In the genomic region with DNA sequence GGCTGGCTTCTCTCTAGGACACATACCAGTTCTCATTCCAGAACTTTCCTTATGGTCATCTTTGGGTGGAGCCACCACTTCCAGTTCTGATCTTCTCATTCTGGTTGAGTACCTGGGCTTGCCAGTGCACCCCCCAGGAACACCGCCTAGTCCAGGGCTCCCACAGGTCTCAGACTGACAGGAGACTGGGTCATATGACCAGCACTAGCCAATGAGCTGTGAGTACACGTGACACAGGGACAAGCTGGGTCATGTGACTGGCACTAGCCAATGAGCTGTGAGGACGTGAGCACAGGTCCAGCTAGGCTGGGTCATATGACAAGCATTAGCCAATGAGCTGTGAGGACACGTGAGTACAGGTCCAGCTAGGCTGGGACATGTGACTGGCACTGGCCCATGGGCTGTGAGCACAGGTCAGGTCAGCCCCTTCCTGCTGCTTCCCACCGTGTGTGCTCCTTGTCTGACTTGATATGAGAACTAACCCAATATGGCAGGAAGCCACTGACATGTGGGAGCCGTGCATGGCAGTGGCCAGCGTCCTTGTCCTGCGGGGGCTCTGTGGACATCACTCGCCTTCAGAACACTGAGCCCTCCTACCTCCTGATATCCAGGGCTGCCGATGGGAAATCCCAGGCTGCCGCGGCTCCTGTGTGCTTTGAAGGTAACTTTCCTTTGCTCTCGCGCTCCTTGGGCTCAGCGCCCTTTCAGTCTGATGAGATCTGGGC, we compare ENCODE assay signal across 1 cellular context.
TF ChIP-seq lines count a peak whose summit lies in the region.

No MANE protein-coding gene starts in this region.

TF ChIP-seq in K562, 482 proteins besides CTCF, POLR2A, EP300 and RAD21 (continues in another document):
- no peak for TF ChIP-seq DPF2 (IDR thresholded peaks at IDR 0.05)
- no peak for TF ChIP-seq RFX5 (IDR thresholded peaks at IDR 0.05; ENCODE audit: low read depth, low read length)
- no peak for TF ChIP-seq TFAM (CRISPR knock-in tag; conservative IDR thresholded peaks at IDR 0.05)
- no peak for TF ChIP-seq ZNF217 (CRISPR knock-in tag; IDR thresholded peaks at IDR 0.05)
- no peak for TF ChIP-seq NR1H2 (CRISPR knock-in tag; IDR thresholded peaks at IDR 0.05)
- TF ChIP-seq MIER1 (IDR thresholded peaks at IDR 0.05; ENCODE audit: low read depth) = no peak
- no peak for TF ChIP-seq NR0B1 (IDR thresholded peaks at IDR 0.05; ENCODE audit: partially characterized antibody)
- TF ChIP-seq, protein P1, sequence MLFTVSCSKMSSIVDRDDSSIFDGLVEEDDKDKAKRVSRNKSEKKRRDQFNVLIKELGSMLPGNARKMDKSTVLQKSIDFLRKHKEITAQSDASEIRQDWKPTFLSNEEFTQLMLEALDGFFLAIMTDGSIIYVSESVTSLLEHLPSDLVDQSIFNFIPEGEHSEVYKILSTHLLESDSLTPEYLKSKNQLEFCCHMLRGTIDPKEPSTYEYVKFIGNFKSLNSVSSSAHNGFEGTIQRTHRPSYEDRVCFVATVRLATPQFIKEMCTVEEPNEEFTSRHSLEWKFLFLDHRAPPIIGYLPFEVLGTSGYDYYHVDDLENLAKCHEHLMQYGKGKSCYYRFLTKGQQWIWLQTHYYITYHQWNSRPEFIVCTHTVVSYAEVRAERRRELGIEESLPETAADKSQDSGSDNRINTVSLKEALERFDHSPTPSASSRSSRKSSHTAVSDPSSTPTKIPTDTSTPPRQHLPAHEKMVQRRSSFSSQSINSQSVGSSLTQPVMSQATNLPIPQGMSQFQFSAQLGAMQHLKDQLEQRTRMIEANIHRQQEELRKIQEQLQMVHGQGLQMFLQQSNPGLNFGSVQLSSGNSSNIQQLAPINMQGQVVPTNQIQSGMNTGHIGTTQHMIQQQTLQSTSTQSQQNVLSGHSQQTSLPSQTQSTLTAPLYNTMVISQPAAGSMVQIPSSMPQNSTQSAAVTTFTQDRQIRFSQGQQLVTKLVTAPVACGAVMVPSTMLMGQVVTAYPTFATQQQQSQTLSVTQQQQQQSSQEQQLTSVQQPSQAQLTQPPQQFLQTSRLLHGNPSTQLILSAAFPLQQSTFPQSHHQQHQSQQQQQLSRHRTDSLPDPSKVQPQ (CRISPR knock-in tag; IDR thresholded peaks at IDR 0.05; ENCODE audit: borderline replicate concordance) = peak; percentile 95
- TF ChIP-seq CREB3 (tag; conservative IDR thresholded peaks at IDR 0.05; ENCODE audit: low read depth) = no peak
- no peak for TF ChIP-seq HMG20B (CRISPR knock-in tag; IDR thresholded peaks at IDR 0.05)
- TF ChIP-seq, protein P2, sequence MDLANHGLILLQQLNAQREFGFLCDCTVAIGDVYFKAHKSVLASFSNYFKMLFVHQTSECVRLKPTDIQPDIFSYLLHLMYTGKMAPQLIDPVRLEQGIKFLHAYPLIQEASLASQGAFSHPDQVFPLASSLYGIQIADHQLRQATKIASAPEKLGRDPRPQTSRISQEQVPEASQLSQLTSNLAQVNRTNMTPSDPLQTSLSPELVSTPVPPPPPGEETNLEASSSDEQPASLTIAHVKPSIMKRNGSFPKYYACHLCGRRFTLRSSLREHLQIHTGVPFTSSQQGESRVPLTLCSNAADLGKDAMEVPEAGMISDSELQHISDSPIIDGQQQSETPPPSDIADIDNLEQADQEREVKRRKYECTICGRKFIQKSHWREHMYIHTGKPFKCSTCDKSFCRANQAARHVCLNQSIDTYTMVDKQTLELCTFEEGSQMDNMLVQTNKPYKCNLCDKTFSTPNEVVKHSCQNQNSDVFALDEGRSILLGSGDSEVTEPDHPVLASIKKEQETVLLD (IDR thresholded peaks at IDR 0.05) = no peak
- TF ChIP-seq PHB2 (IDR thresholded peaks at IDR 0.05; ENCODE audit: low read depth) = no peak
- no peak for TF ChIP-seq CBX2 (IDR thresholded peaks at IDR 0.05; ENCODE audit: insufficient read depth, low read length, poor library complexity, severe bottlenecking)
- TF ChIP-seq TBL1XR1 (IDR thresholded peaks at IDR 0.05; ENCODE audit: low read length in 2 of 2) = no peak
- TF ChIP-seq TAF7 (tag; IDR thresholded peaks at IDR 0.05) = 0 out of 2 replicates have a peak, but pooled peaks have one; percentile 40
- TF ChIP-seq POLR2G (IDR thresholded peaks at IDR 0.05; ENCODE audit: low read depth, low read length) = peak; percentile 70
- TF ChIP-seq E2F5 (CRISPR knock-in tag; IDR thresholded peaks at IDR 0.05) = no peak
- no peak for TF ChIP-seq XRCC4 (IDR thresholded peaks at IDR 0.05; ENCODE audit: extremely low read depth, insufficient read depth, insufficient read length)
- no peak for TF ChIP-seq NR3C1 (CRISPR knock-in tag; IDR thresholded peaks at IDR 0.05)
- no peak for TF ChIP-seq POLR2H (tag; IDR thresholded peaks at IDR 0.05; ENCODE audit: low read depth)
- TF ChIP-seq ATF7 (IDR thresholded peaks at IDR 0.05) = peak; percentile 72; the same call in 1 of the 2 replicates
- TF ChIP-seq ZNF699 (CRISPR knock-in tag; IDR thresholded peaks at IDR 0.05; ENCODE audit: insufficient replicate concordance) = no peak
- no peak for TF ChIP-seq MCM3 (IDR thresholded peaks at IDR 0.05)
- TF ChIP-seq NCOA4 (IDR thresholded peaks at IDR 0.05; ENCODE audit: partially characterized antibody) = no peak
- no peak for TF ChIP-seq ZNF561 (CRISPR knock-in tag; conservative IDR thresholded peaks at IDR 0.05)
- TF ChIP-seq ETS2 (tag; IDR thresholded peaks at IDR 0.05; ENCODE audit: borderline replicate concordance, poor library complexity, severe bottlenecking) = no peak
- TF ChIP-seq CHD4 (IDR thresholded peaks at IDR 0.05; ENCODE audit: insufficient read depth, insufficient replicate concordance, low read depth, low read length, poor library complexity, severe bottlenecking) = no peak
- peak in 1 of 2 experiments; percentile 84; a peak in 1 of 4 replicates for TF ChIP-seq FOXK2 (conservative IDR thresholded peaks at IDR 0.05 in 1 of 2, IDR thresholded peaks at IDR 0.05 in 1 of 2; ENCODE audit: low read depth in 2 of 2)
- no peak for TF ChIP-seq CREBBP (IDR thresholded peaks at IDR 0.05; ENCODE audit: low read depth, low read length)
- TF ChIP-seq OTX1 (CRISPR knock-in tag; IDR thresholded peaks at IDR 0.05) = 0 out of 2 replicates have a peak, but pooled peaks have one; percentile 70
- no peak for TF ChIP-seq ESRRB (CRISPR knock-in tag; IDR thresholded peaks at IDR 0.05; ENCODE audit: borderline replicate concordance)
- TF ChIP-seq LCOR (CRISPR knock-in tag; IDR thresholded peaks at IDR 0.05) = no peak; the same call in 1 of the 2 replicates
- peak; percentile 64 for TF ChIP-seq NFYB (IDR thresholded peaks at IDR 0.05; ENCODE audit: extremely low read depth, insufficient read length)
- TF ChIP-seq HLTF (IDR thresholded peaks at IDR 0.05) = no peak
- TF ChIP-seq MCM5 (IDR thresholded peaks at IDR 0.05; ENCODE audit: low read depth) = no peak
- no peak for TF ChIP-seq TCF3 (CRISPR knock-in tag; IDR thresholded peaks at IDR 0.05)
- peak; percentile 99 for TF ChIP-seq FOS (IDR thresholded peaks at IDR 0.05; ENCODE audit: extremely low read depth, insufficient read length)
- no peak for TF ChIP-seq POLR3G (IDR thresholded peaks at IDR 0.05; ENCODE audit: extremely low read depth, insufficient read length, insufficient replicate concordance)
- no peak for TF ChIP-seq ZZZ3 (IDR thresholded peaks at IDR 0.05)
- no peak for TF ChIP-seq RBBP5 (IDR thresholded peaks at IDR 0.05; ENCODE audit: borderline replicate concordance, insufficient read depth, low read length, poor library complexity, severe bottlenecking)
- TF ChIP-seq ZNF740 (CRISPR knock-in tag; IDR thresholded peaks at IDR 0.05) = peak; percentile 86; the same call in 1 of the 2 replicates
- peak in 1 of 2 experiments; percentile 89; a peak in 2 of 4 replicates for TF ChIP-seq ZNF740 (tag; IDR thresholded peaks at IDR 0.05)
- TF ChIP-seq ASH1L (IDR thresholded peaks at IDR 0.05; ENCODE audit: borderline replicate concordance, low read depth, partially characterized antibody) = peak; percentile 87
- no peak for TF ChIP-seq ZNF232 (CRISPR knock-in tag; IDR thresholded peaks at IDR 0.05)
- no peak for TF ChIP-seq CHCHD3 (CRISPR knock-in tag; IDR thresholded peaks at IDR 0.05)
- no peak for TF ChIP-seq MTF1 (CRISPR knock-in tag; IDR thresholded peaks at IDR 0.05; ENCODE audit: borderline replicate concordance)
- TF ChIP-seq ZC3H4 (CRISPR knock-in tag; IDR thresholded peaks at IDR 0.05; ENCODE audit: borderline replicate concordance) = no peak
- no peak for TF ChIP-seq CREB5 (CRISPR knock-in tag; IDR thresholded peaks at IDR 0.05)
- TF ChIP-seq RFX7 (CRISPR knock-in tag; IDR thresholded peaks at IDR 0.05) = 0 out of 2 replicates have a peak, but pooled peaks have one; percentile 58
- no peak for TF ChIP-seq ZSCAN29 (IDR thresholded peaks at IDR 0.05)
- TF ChIP-seq, protein P3, sequence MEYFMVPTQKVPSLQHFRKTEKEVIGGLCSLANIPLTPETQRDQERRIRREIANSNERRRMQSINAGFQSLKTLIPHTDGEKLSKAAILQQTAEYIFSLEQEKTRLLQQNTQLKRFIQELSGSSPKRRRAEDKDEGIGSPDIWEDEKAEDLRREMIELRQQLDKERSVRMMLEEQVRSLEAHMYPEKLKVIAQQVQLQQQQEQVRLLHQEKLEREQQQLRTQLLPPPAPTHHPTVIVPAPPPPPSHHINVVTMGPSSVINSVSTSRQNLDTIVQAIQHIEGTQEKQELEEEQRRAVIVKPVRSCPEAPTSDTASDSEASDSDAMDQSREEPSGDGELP (CRISPR knock-in tag; IDR thresholded peaks at IDR 0.05; ENCODE audit: borderline replicate concordance) = peak; percentile 82; the same call in 1 of the 2 replicates
- TF ChIP-seq, protein P4, sequence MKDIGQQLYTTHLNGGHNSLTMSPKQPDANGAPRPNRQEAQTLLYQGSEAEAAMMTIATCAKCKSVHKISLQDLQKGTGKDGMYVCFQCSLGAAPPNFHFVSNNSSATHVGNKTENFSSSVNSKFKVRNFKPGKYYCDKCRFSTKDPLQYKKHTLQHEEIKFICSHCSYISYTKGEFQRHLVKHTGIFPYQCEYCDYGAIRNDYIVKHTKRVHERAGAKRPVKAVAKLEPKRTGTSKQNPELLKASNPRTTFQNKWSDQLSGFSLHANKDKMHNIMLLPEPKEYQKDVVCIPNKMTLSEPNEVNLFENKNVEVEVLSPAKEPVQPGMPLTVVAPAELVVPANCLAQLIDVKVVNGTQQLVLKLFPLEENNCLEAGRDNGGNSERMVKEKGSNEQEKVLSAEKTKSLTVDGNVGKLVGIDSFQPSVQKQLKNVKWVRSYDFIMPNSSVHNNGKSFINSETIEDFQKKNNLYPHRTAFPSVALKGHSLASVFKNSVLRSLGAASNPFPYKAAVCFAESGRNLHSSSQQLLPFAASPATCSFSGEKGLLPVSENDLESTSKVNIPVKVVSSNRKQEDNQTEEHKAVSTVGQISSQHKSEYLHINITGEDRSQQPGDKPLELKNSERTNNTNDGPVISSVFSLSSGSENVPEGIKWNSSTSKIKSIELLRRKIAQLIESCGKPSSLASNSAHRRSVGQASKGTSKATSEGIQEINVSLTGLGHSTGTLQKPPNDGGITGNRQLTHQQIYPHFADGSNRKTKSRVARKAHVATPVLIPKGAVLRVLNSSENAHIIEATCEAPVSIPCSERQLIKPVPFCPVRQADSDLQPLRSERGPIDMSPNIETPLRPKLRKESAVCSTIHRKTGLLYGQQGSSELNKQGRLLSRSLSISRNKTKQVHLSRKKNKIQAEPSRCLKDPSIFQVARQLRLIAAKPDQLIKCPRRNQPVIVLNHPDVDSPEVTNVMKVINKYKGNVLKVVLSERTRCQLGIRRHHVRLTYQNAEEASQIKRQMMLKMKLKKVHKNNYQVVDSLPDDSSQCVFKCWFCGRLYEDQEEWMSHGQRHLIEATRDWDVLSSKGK (CRISPR knock-in tag; IDR thresholded peaks at IDR 0.05) = no peak
